20 cellular contexts compared by ENCODE assay signal in genomic region chr12:65908147-65908546, GRCh38.
DNase-seq lines count a peak whose midpoint lies in the region; ATAC-seq, FAIRE-seq and TF ChIP-seq lines count a peak whose summit lies in the region.
"Had no signal": no experiment of that assay in that cellular context is flagged by ENCODE, and none has a peak within 500 bp of the region (broad histone marks: within the 10 kb centered on the region; RNA-seq: fewer than 3 reads in every experiment).

No MANE protein-coding gene starts in this region.

- peak overlapping the region; percentile 55 for H3K27ac ChIP-seq in ACC112 (ENCODE audit: low read depth, low read length)
- no peak overlapping the region for H3K27ac ChIP-seq in astrocyte (ENCODE audit: low read depth, low read length)
- H3K27ac ChIP-seq in epithelial cell of prostate = peak overlapping the region; percentile 18
- H3K27ac ChIP-seq: RWPE1 had no signal

- no peak for DNase-seq in astrocyte (ENCODE audit: low read depth)
- no peak for DNase-seq in epithelial cell of prostate (ENCODE audit: low read depth, low spot score)
- no peak for DNase-seq in inferior parietal cortex (ENCODE audit: extremely low spot score)
- DNase-seq in GM12891 (ENCODE audit: insufficient read length, low spot score) = no peak
- no peak for DNase-seq in NOMO-1 (lab: John Stamatoyannopoulos, UW; ENCODE audit: unreplicated experiment in 2 of 2)
- DNase-seq: 8988T; BE2C; Caco-2; CD4-positive, alpha-beta T cell; GDM1; NCI-H1105; NCI-H2107; NCI-H510A; NCI-H774 had no signal

- ATAC-seq in HG03175 (IDR thresholded peaks at IDR 0.05; ENCODE audit: unreplicated experiment) (peak; percentile 6), GM21786 (IDR thresholded peaks at IDR 0.05; ENCODE audit: unreplicated experiment) (no peak)

- H3K9ac ChIP-seq in astrocyte (ENCODE audit: low read length) = no peak overlapping the region

- H3K4me1 Mint-ChIP-seq in astrocyte (ENCODE audit: low read depth, unreplicated experiment) = peaks cover 35% of the 10 kb centered on the region

- no peaks in the 10 kb centered on the region for H3K9me3 Mint-ChIP-seq in astrocyte (ENCODE audit: unreplicated experiment)
- H3K9me3 Mint-ChIP-seq: CD4-positive, alpha-beta T cell had no signal

- H2AFZ ChIP-seq in ACC112 (ENCODE audit: low read length, unreplicated experiment) (no peak overlapping the region), astrocyte (ENCODE audit: low read depth, low read length) (no peak overlapping the region)

- peak overlapping the region; percentile 34 for H3K27ac Mint-ChIP-seq in astrocyte (ENCODE audit: unreplicated experiment)
- H3K27ac Mint-ChIP-seq: CD4-positive, alpha-beta T cell had no signal

- H3K27me3 ChIP-seq in ACC112 (ENCODE audit: insufficient read depth, low read length) (no peaks in the 10 kb centered on the region), astrocyte (ENCODE audit: insufficient read depth, low read length) (no peaks in the 10 kb centered on the region)
- H3K27me3 ChIP-seq: BE2C had no signal

- no peaks in the 10 kb centered on the region for H3K27me3 Mint-ChIP-seq in astrocyte (ENCODE audit: low read depth, unreplicated experiment)

- H3K9me3 ChIP-seq in astrocyte (ENCODE audit: insufficient read depth, low read depth, low read length) = no peaks in the 10 kb centered on the region
- H3K9me3 ChIP-seq: BE2C, Caco-2 had no signal

- TF ChIP-seq CTCF in astrocyte (IDR thresholded peaks at IDR 0.05; ENCODE audit: insufficient read depth, low read depth, low read length) = no peak

- H3K4me1 ChIP-seq in ACC112 (ENCODE audit: control insufficient read depth, insufficient read depth, low read length, unreplicated experiment) (peaks cover 73% of the 10 kb centered on the region), astrocyte (ENCODE audit: insufficient read depth, low read length) (peaks cover 18% of the 10 kb centered on the region)
- H3K4me1 ChIP-seq: BE2C, Caco-2 had no signal

- FAIRE-seq in astrocyte (lab: Jason Lieb, UNC) = no peak
- FAIRE-seq in GM12891 (lab: Jason Lieb, UNC) = no peak
- FAIRE-seq: GM19239, H1 had no signal

- H3K36me3 Mint-ChIP-seq in astrocyte (ENCODE audit: low read depth, unreplicated experiment) = peaks cover 11% of the 10 kb centered on the region

- no peak overlapping the region for H3K4me3 Mint-ChIP-seq in astrocyte (ENCODE audit: unreplicated experiment)
- H3K4me3 Mint-ChIP-seq: CD4-positive, alpha-beta T cell had no signal

- no peak overlapping the region for H3K4me2 ChIP-seq in astrocyte (ENCODE audit: low read length)

- no peak for TF ChIP-seq POLR2A in GM12891 (IDR thresholded peaks at IDR 0.05; ENCODE audit: low read depth, low read length)

- H4K20me1 ChIP-seq in astrocyte (ENCODE audit: insufficient read depth, low read length) = peaks cover 66% of the 10 kb centered on the region

- peaks cover 19% of the 10 kb centered on the region for H3K36me3 ChIP-seq in ACC112 (ENCODE audit: insufficient read depth, low read length)
- peaks cover 25% of the 10 kb centered on the region for H3K36me3 ChIP-seq in astrocyte (ENCODE audit: insufficient read depth, low read length)
- H3K36me3 ChIP-seq: BE2C had no signal

- H3K4me3 ChIP-seq in ACC112 (ENCODE audit: low read depth, low read length) (no peak overlapping the region), astrocyte (ENCODE audit: insufficient read depth, low read depth, low read length) (no peak overlapping the region)

- peaks cover 87% of the 10 kb centered on the region for H3K79me2 ChIP-seq in ACC112 (ENCODE audit: control insufficient read depth, insufficient read depth, low read length, unreplicated experiment)
- peaks cover 95% of the 10 kb centered on the region for H3K79me2 ChIP-seq in astrocyte (ENCODE audit: insufficient read depth, low read length)

TF ChIP-seq in GM12891, 5 proteins besides CTCF, POLR2A, EP300 and RAD21:
- TF ChIP-seq POU2F2 (IDR thresholded peaks at IDR 0.05; ENCODE audit: low read depth, low read length) = no peak
- no peak for TF ChIP-seq PAX5 (IDR thresholded peaks at IDR 0.05; ENCODE audit: insufficient read depth, low read length, severe bottlenecking)
- TF ChIP-seq POLR2AphosphoS5 (IDR thresholded peaks at IDR 0.05; ENCODE audit: low read depth, low read length) = no peak
- TF ChIP-seq TAF1 (IDR thresholded peaks at IDR 0.05; ENCODE audit: low read depth, low read length) = no peak
- no peak for TF ChIP-seq SPI1 (IDR thresholded peaks at IDR 0.05; ENCODE audit: low read depth, low read length)
